ENCODE assay signal across 8 cellular contexts in genomic region chr2:170973492-170974303, GRCh38. TPM values are rescaled to one million over a fixed set of nuclear protein-coding genes. Genes with fewer than 3 reads are reported as not detected.
DNase-seq lines count a peak whose midpoint lies in the region; ATAC-seq, FAIRE-seq and TF ChIP-seq lines count a peak whose summit lies in the region.

No MANE protein-coding gene starts in this region.

- no peaks in the 10 kb centered on the region for H3K79me2 ChIP-seq in endothelial cell of umbilical vein (ENCODE audit: control insufficient read depth, insufficient read depth, low read length)

- peaks cover 11% of the 10 kb centered on the region for H3K4me1 ChIP-seq in CD8-positive, alpha-beta T cell (ENCODE audit: insufficient read depth, low read length)
- H3K4me1 ChIP-seq in endothelial cell of umbilical vein (ENCODE audit: control insufficient read depth, extremely low read depth, insufficient read depth, low read length), result peaks cover 8% of the 10 kb centered on the region

- H3K9me1 ChIP-seq in endothelial cell of umbilical vein (replicated peaks; ENCODE audit: control insufficient read depth, extremely low read depth, insufficient read depth, low read length), result no peaks in the 10 kb centered on the region

- TF ChIP-seq POLR2A in endothelial cell of umbilical vein (IDR thresholded peaks at IDR 0.05; ENCODE audit: low read depth, low read length), result peak; percentile 67

- no peaks in the 10 kb centered on the region for H3K36me3 Mint-ChIP-seq in CD8-positive, alpha-beta T cell

- H3K4me1 Mint-ChIP-seq in CD8-positive, alpha-beta T cell (ENCODE audit: low read depth), result peaks cover 7% of the 10 kb centered on the region

- intact Hi-C loops in CD8-positive, alpha-beta T cell (cut with DNase I, micrococcal nuclease), result loop anchor here (1.0 to 10.0 kb wide), 7 partner anchors 44 to 461 kb away; partner anchors contain the start of genes DCAF17 (in 2 of the 2) and GORASP2 (in 2 of the 2)
- intact Hi-C loops in endothelial cell of umbilical vein (cut with micrococcal nuclease), result loop anchor here (1.0 to 10.0 kb wide), 8 partner anchors 113 to 1131 kb away; partner anchors contain the start of genes CYBRD1, DCAF17, DLX2 and DYNC1I2

- CTCF ChIA-PET in CD8-positive, alpha-beta T cell (lab: Charles Lee), result interaction anchor here (0.6 to 4.1 kb wide), 26 partner anchors 11 to 446 kb away, joined by 3 to 49 read pairs (median 4); partner anchors contain the start of genes GORASP2 and TLK1
- CTCF ChIA-PET in endothelial cell of umbilical vein (lab: Charles Lee), result interaction anchor here (0.7 to 6.7 kb wide), 15 partner anchors 36 to 1153 kb away, joined by 3 to 86 read pairs (median 5); partner anchors contain the start of gene TLK1

- FAIRE-seq in endothelial cell of umbilical vein (lab: Jason Lieb, UNC), result peak; percentile 77

- H3K27me3 Mint-ChIP-seq in CD8-positive, alpha-beta T cell (ENCODE audit: low read depth), result no peaks in the 10 kb centered on the region

- peak overlapping the region; percentile 59 for H3K27ac ChIP-seq in CD8-positive, alpha-beta T cell (ENCODE audit: low read depth, low read length)
- H3K27ac ChIP-seq in endothelial cell of umbilical vein (ENCODE audit: insufficient read depth, low read depth, low read length), result peak overlapping the region; percentile 79

- peak; percentile 74 for TF ChIP-seq CTCF in CD8-positive, alpha-beta T cell (IDR thresholded peaks at IDR 0.05)
- TF ChIP-seq CTCF in endothelial cell of umbilical vein (IDR thresholded peaks at IDR 0.05; ENCODE audit: extremely low read depth in 1 of 2, insufficient read depth in 1 of 2, low read depth in 1 of 2, low read length in 2 of 2), result peak; percentile 83 to 98

- H3K36me3 ChIP-seq in CD8-positive, alpha-beta T cell (ENCODE audit: insufficient read depth, low read length), result no peaks in the 10 kb centered on the region
- no peaks in the 10 kb centered on the region for H3K36me3 ChIP-seq in endothelial cell of umbilical vein (ENCODE audit: control insufficient read depth in 2 of 2, extremely low read depth in 1 of 2, insufficient read depth in 2 of 2, low read length in 2 of 2)

- H2AFZ ChIP-seq in endothelial cell of umbilical vein (ENCODE audit: low read depth, low read length), result peak overlapping the region; percentile 90

- H3K4me3 ChIP-seq in CD8-positive, alpha-beta T cell (ENCODE audit: low read depth, low read length), result peak overlapping the region; percentile 75
- H3K4me3 ChIP-seq in endothelial cell of umbilical vein (replicated peaks in 1 of 3; ENCODE audit: insufficient read depth in 1 of 3, low read depth in 1 of 3, low read length in 3 of 3), result peak overlapping the region; percentile 54 to 74 (median 69)

- peak overlapping the region; percentile 85 for H3K4me3 Mint-ChIP-seq in CD8-positive, alpha-beta T cell

- dilution Hi-C loops in endothelial cell of umbilical vein (cut with MboI; ENCODE audit: extremely low pct_ligation_motif_present, low sequenced_read_pairs), result no loop called here

- H3K27ac Mint-ChIP-seq in CD8-positive, alpha-beta T cell, result peak overlapping the region; percentile 83

- H4K20me1 ChIP-seq in endothelial cell of umbilical vein (replicated peaks; ENCODE audit: control insufficient read depth, extremely low read depth, insufficient read depth, low read length), result no peaks in the 10 kb centered on the region

- BruUV-seq in endothelial cell of umbilical vein (replicated peaks; lab: Mats Ljungman, UMichigan), result TSS peak; percentile 72

- peak; percentile 72 to 94 (median 85) for DNase-seq in CD8-positive, alpha-beta T cell
- DNase-seq in NK-92 treated with Interleukin-12 subunit alpha and Interleukin-12 subunit beta, amount 100 ng/mL, for 24 hours (lab: John Stamatoyannopoulos, UW), result peak; percentile 18
- peak; percentile 67 for DNase-seq in activated CD8-positive, alpha-beta memory T cell treated with anti-CD3 and anti-CD28 coated beads, Interleukin-2, amount 50 U/mL, for 24 hours (ENCODE audit: extremely low read depth)
- peak; percentile 85 for DNase-seq in endothelial cell of umbilical vein (ENCODE audit: low read depth, low spot score)
- DNase-seq in midbrain (lab: John Stamatoyannopoulos, UW), result peak; percentile 80
- DNase-seq in stimulated activated CD8-positive, alpha-beta memory T cell treated with anti-CD3 and anti-CD28 coated beads, Interleukin-15, amount 100 ng/mL, for 4 hours (ENCODE audit: low read depth in 2 of 2), result peak; percentile 76 to 78

- POLR2A ChIA-PET in CD8-positive, alpha-beta T cell (lab: Charles Lee), result interaction anchor here (0.6 to 2.6 kb wide), 10 partner anchors 10 to 460 kb away, joined by 3 to 9 read pairs (median 4); partner anchors contain the start of genes GORASP2 and METTL8
- POLR2A ChIA-PET in endothelial cell of umbilical vein (lab: Charles Lee), result no interaction called here

- ATAC-seq in CD8-positive, alpha-beta T cell, result peak; percentile 97
- ATAC-seq in GM19351 (IDR thresholded peaks at IDR 0.05; ENCODE audit: unreplicated experiment) (peak; percentile 85), HG03469 (IDR thresholded peaks at IDR 0.05; ENCODE audit: unreplicated experiment) (peak; percentile 87)

- H3K9ac ChIP-seq in endothelial cell of umbilical vein (replicated peaks; ENCODE audit: extremely low read depth, insufficient read depth, low read length), result peak overlapping the region; percentile 94

- H3K4me2 ChIP-seq in endothelial cell of umbilical vein (ENCODE audit: insufficient read depth, low read length), result peak overlapping the region; percentile 81

- no peaks in the 10 kb centered on the region for H3K27me3 ChIP-seq in CD8-positive, alpha-beta T cell (ENCODE audit: insufficient read depth, low read length)
- no peaks in the 10 kb centered on the region for H3K27me3 ChIP-seq in endothelial cell of umbilical vein (ENCODE audit: control insufficient read depth in 2 of 2, insufficient read depth in 2 of 2, low read length in 2 of 2)

- H3K9me3 ChIP-seq in CD8-positive, alpha-beta T cell (ENCODE audit: low read length), result no peaks in the 10 kb centered on the region
- no peaks in the 10 kb centered on the region for H3K9me3 ChIP-seq in endothelial cell of umbilical vein (replicated peaks; ENCODE audit: control insufficient read depth, insufficient read depth, low read length)

- H3K9me3 Mint-ChIP-seq in CD8-positive, alpha-beta T cell, result no peaks in the 10 kb centered on the region

TF ChIP-seq in endothelial cell of umbilical vein, 7 proteins besides CTCF, POLR2A, EP300 and RAD21:
- peak; percentile 49 for TF ChIP-seq MYC (IDR thresholded peaks at IDR 0.05; ENCODE audit: low read depth, low read length)
- TF ChIP-seq JUN (IDR thresholded peaks at IDR 0.05; ENCODE audit: borderline replicate concordance, insufficient read depth, insufficient read length, low read depth), result no peak
- TF ChIP-seq EZH2 (IDR thresholded peaks at IDR 0.05; ENCODE audit: borderline replicate concordance, low read depth, low read length, severe bottlenecking), result no peak
- TF ChIP-seq GATA2 (IDR thresholded peaks at IDR 0.05; ENCODE audit: insufficient read depth, insufficient read length, low read depth, low read length), result no peak
- peak; percentile 82 for TF ChIP-seq POLR2AphosphoS5 (IDR thresholded peaks at IDR 0.05; ENCODE audit: insufficient read depth, low read depth, low read length)
- TF ChIP-seq FOS (IDR thresholded peaks at IDR 0.05; ENCODE audit: borderline replicate concordance, insufficient read depth, low read length), result no peak
- TF ChIP-seq, protein P1, sequence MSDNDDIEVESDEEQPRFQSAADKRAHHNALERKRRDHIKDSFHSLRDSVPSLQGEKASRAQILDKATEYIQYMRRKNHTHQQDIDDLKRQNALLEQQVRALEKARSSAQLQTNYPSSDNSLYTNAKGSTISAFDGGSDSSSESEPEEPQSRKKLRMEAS (IDR thresholded peaks at IDR 0.05; ENCODE audit: insufficient read depth, insufficient read length), result peak; percentile 75

RNA-seq across cellular contexts. Expression of gene GORASP2, which starts 44.6 kb away (rescaled TPM):
- 100 to 1,000 TPM; 111 to 112 TPM for total RNA-seq in CD8-positive, alpha-beta T cell
- total RNA-seq in endothelial cell of umbilical vein, result 93.7 and 104 TPM in 2 replicates
- 245 and 279 TPM in 2 replicates for polyA plus RNA-seq in endothelial cell of umbilical vein
- 153 and 155 TPM in 2 replicates for polyA plus RNA-seq in endothelial cell of umbilical vein (2011; cell fraction: cytosol; rRNA removed)
- polyA plus RNA-seq in endothelial cell of umbilical vein (2011; cell fraction: nucleus; rRNA removed), result 111 and 119 TPM in 2 replicates
- 91.5 and 92.5 TPM in 2 replicates for polyA plus RNA-seq in endothelial cell of umbilical vein (2012)
- 137 TPM in 2 replicates for polyA minus RNA-seq in endothelial cell of umbilical vein
- polyA minus RNA-seq in endothelial cell of umbilical vein (2011; cell fraction: cytosol; rRNA and poly(A)+ RNA removed), result 35.1 TPM
- polyA minus RNA-seq in endothelial cell of umbilical vein (2011; cell fraction: nucleus; rRNA and poly(A)+ RNA removed), result 72.0 and 72.2 TPM in 2 replicates

Comparison
In these comparisons a context has a peak if more than half of its experiments do, and no peak if none do; other contexts are left out.
1. Peak in every context shown above with its lines: DNase-seq, ATAC-seq, H3K4me3 ChIP-seq and H3K27ac ChIP-seq.
2. DNase-seq: peak in every context shown above with its lines; median percentile 85 in CD8-positive, alpha-beta T cell; 85 in endothelial cell of umbilical vein; 80 in midbrain; 77 in stimulated activated CD8-positive, alpha-beta memory T cell treated with anti-CD3 and anti-CD28 coated beads, Interleukin-15, amount 100 ng/mL, for 4 hours; 67 in activated CD8-positive, alpha-beta memory T cell treated with anti-CD3 and anti-CD28 coated beads, Interleukin-2, amount 50 U/mL, for 24 hours; 18 in NK-92 treated with Interleukin-12 subunit alpha and Interleukin-12 subunit beta, amount 100 ng/mL, for 24 hours.